18 cellular contexts compared by ENCODE assay signal in the genomic region with DNA sequence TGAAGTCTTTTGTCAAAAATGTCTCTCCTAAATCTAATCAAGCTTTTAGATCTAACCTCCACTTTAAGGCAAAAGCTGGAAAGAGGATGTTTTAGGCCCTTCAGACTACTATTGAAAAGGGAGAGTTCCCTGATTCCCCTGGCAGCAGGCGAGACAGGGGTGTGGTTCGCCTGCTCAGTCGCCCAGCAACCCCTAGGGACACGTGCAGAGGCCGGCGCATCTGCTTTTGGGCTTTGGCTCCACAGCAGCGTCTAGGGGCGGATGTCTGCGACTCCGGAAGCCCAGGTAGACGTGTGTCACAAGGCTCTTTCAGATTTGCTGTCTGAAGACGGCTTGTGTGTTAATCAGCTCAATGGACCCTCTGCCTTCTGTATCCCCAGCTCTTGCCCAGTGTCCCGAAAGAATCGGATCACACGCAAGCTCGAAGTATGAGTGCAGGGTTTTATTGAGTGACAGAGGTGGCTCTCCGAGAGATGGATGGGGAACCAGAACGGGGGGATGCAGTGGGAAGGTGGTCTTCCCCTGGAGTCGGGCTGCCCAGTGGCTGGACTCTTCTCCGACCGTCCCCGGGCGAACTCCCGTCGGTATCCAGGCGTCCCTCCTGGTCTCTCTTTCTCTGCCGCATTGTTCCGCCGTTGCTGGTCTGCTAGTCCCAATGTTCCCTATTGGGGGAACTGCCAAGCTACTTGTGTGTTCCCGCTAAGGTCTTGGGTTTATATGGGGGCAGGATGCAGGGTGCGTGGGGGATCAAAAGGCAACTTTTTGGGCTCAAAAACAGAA. TPM values are rescaled to one million over a fixed set of nuclear protein-coding genes. Genes with fewer than 3 reads are reported as not detected.
DNase-seq lines count a peak whose midpoint lies in the region; ATAC-seq and TF ChIP-seq lines count a peak whose summit lies in the region.
"Had no signal": no experiment of that assay in that cellular context is flagged by ENCODE, and none has a peak within 500 bp of the region (broad histone marks: within the 10 kb centered on the region; RNA-seq: fewer than 3 reads in every experiment).

No MANE protein-coding gene starts in this region.

- TF ChIP-seq CTCF in foreskin keratinocyte (conservative IDR thresholded peaks at IDR 0.05): no peak

- no peaks in the 10 kb centered on the region for H3K4me1 ChIP-seq in foreskin keratinocyte

- no peak overlapping the region for H3K27ac ChIP-seq in foreskin keratinocyte
- H3K27ac ChIP-seq: HL-60, RWPE1 had no signal

- ATAC-seq in foreskin keratinocyte: peak; percentile 31
- ATAC-seq: HCT116 had no signal

- H3K27me3 ChIP-seq in foreskin keratinocyte: peaks cover 33% of the 10 kb centered on the region

- DNase-seq in AG20443 (ENCODE audit: low spot score) (peak; percentile 57), DMS153 treated with DMSO at 0.1 percent for 48 hours (lab: John Stamatoyannopoulos, UW; ENCODE audit: unreplicated experiment) (peak; percentile 38), NCI-H526 treated with DMSO at 0.1 percent for 48 hours (lab: John Stamatoyannopoulos, UW) (peak; percentile 36), foreskin keratinocyte (no peak), DMS79 treated with DMSO at 0.1 percent for 48 hours (lab: John Stamatoyannopoulos, UW) (no peak), SW 1271 (lab: John Stamatoyannopoulos, UW) (no peak), iPS-NIHi11 (ENCODE audit: low spot score) (no peak), 8988T (no peak)
- DNase-seq: CD4-positive, CD25-positive, alpha-beta regulatory T cell; DMS79; NCI-H2029; NCI-H2227 treated with DMSO at 0.1 percent for 48 hours; NCI-H524 had no signal

RNA-seq across cellular contexts. Expression of a gene that starts 45.5 kb away (rescaled TPM):
- total RNA-seq in foreskin keratinocyte: 0.18 and 0.31 TPM in 2 replicates
- polyA plus RNA-seq in foreskin keratinocyte: 0.13 and 0.17 TPM in 2 replicates
- total RNA-seq: CD4-positive, CD25-positive, alpha-beta regulatory T cell; G401 had no signal
- polyA plus RNA-seq: IgD-negative memory B cell had no signal

Comparison
In these comparisons a context has a peak if more than half of its experiments do, and no peak if none do; other contexts are left out.
1. DNase-seq: peak in AG20443 (single experiment), DMS153 treated with DMSO at 0.1 percent for 48 hours (single experiment) and NCI-H526 treated with DMSO at 0.1 percent for 48 hours (single experiment); none in foreskin keratinocyte (0 of 2), DMS79 treated with DMSO at 0.1 percent for 48 hours (single experiment), SW 1271 (0 of 2), iPS-NIHi11 (single experiment) and 8988T (single experiment).